In the genomic region with DNA sequence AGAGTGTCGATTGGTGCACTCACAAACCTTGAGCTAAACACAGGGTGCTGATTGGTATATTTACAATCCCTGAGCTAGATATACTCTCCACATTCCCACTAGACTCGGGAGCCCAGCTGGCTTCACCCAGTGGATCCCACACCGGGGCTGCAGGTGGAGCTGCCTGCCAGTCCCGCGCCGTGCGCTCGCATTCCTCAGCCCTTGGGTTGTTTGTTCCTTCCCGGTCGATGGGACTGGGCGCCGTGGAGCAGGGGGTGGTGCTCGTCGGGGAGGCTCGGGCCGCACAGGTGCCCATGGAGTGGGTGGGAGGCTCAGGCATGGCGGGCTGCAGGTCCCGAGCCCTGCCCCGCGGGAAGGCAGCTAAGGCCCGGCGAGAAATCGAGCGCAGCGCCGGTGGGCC, we compare ENCODE assay signal across 8 cellular contexts. TPM values are rescaled to one million over a fixed set of nuclear protein-coding genes. Genes with fewer than 3 reads are reported as not detected.
"Had no signal": no experiment of that assay in that cellular context is flagged by ENCODE, and none has a peak within 500 bp of the region (broad histone marks: within the 10 kb centered on the region; RNA-seq: fewer than 3 reads in every experiment).

No MANE protein-coding gene starts in this region.

RNA-seq across cellular contexts. Expression of a gene that starts 46.6 kb away (rescaled TPM):
- total RNA-seq: PC-3, Peyer's patch, Right ventricle myocardium inferior, Right ventricle myocardium superior, RPMI7951, T-cell had no signal

RNA-seq across cellular contexts. Expression of a gene that starts 53.5 kb away (rescaled TPM):
- total RNA-seq: OCI-LY7, Peyer's patch, RPMI7951, SK-MEL-5 had no signal
